In the genomic region with DNA sequence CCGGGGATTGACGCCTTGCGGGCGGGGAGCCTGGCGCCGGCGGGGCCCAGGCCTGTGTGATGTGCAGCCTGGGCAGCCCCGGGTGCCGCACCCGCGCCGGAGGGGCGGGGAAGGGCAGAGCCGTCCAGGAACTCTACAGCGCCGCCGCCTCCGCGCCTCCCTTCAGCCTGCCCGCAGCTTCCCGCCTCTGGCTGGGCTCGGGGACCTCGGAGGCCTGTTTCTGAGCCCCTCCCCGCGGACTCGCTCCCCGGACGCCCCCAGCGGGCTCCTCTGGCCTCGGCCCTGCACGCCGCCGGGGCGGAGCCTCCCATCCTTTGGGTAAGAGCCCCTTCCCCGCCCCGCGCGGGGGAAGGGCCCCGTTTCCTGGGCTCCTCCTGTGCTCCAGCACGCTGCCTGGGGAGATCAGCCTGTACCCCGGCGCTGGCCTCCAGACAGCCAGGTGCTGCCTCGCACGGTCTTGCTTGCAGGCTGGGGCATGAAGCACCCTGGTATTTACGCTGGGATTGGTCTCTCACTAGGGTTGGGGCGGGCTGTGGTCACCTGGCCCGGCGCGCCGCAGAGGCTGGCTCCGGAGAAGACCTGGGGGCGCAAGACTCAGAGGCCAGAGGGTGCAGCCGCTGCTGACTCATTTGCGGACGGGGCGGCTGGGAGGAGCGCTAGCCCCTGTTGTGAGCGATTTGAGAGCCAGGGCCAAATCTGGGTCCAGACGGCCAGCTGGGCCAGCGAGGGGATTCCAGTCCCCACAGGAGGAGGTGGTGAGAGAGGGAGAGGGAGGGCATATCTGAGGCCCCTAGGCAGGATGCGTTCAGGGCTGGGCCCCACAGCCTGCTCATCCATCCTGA, we compare ENCODE assay signal across 1 cellular context.
TF ChIP-seq lines count a peak whose summit lies in the region.

No MANE protein-coding gene starts in this region.

TF ChIP-seq in WTC11, 78 proteins besides CTCF, POLR2A, EP300 and RAD21 (continued from another document):
- TF ChIP-seq, protein P1, sequence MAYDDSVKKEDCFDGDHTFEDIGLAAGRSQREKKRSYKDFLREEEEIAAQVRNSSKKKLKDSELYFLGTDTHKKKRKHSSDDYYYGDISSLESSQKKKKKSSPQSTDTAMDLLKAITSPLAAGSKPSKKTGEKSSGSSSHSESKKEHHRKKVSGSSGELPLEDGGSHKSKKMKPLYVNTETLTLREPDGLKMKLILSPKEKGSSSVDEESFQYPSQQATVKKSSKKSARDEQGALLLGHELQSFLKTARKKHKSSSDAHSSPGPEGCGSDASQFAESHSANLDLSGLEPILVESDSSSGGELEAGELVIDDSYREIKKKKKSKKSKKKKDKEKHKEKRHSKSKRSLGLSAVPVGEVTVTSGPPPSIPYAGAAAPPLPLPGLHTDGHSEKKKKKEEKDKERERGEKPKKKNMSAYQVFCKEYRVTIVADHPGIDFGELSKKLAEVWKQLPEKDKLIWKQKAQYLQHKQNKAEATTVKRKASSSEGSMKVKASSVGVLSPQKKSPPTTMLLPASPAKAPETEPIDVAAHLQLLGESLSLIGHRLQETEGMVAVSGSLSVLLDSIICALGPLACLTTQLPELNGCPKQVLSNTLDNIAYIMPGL (CRISPR knock-in tag; IDR thresholded peaks at IDR 0.05), result peak; percentile 94
- TF ChIP-seq RORB (CRISPR knock-in tag; IDR thresholded peaks at IDR 0.05) (no peak), ZNF512 (CRISPR knock-in tag; IDR thresholded peaks at IDR 0.05; ENCODE audit: borderline replicate concordance) (no peak), ZNF416 (CRISPR knock-in tag; IDR thresholded peaks at IDR 0.05) (no peak)
